Comparison of ENCODE assay signal across 8 cellular contexts in genomic region chr18:26215247-26215970, GRCh38. TPM values are rescaled to one million over a fixed set of nuclear protein-coding genes. Genes with fewer than 3 reads are reported as not detected.
DNase-seq lines count a peak whose midpoint lies in the region; ATAC-seq and TF ChIP-seq lines count a peak whose summit lies in the region.

No MANE protein-coding gene starts in this region.

- no peak overlapping the region for H3K27ac ChIP-seq in substantia nigra (ENCODE audit: low read depth, low read length, poor library complexity, severe bottlenecking)

- TF ChIP-seq POLR2A in GM19099 (IDR thresholded peaks at IDR 0.05; ENCODE audit: extremely low read depth, insufficient read length, low read depth), result peak; percentile 49

- H3K27ac Mint-ChIP-seq in naive B cell, result peak overlapping the region; percentile 55 to 95 (median 88)

- peaks cover 13 to 27% (median 19%) of the 10 kb centered on the region in 3 donors for H3K4me1 Mint-ChIP-seq in naive B cell

- no peaks in the 10 kb centered on the region for H3K27me3 Mint-ChIP-seq in naive B cell

- DNase-seq in T-helper 22 cell (ENCODE audit: low read depth) (peak; percentile 4), naive B cell (peak; percentile 62), GF-D8 (lab: John Stamatoyannopoulos, UW) (no peak), substantia nigra (lab: John Stamatoyannopoulos, UW) (no peak), GOT3 (lab: John Stamatoyannopoulos, UW) (no peak), NCI-H748 (lab: John Stamatoyannopoulos, UW; ENCODE audit: unreplicated experiment) (no peak)

- peak overlapping the region; percentile 46 to 90 (median 73) for H3K4me3 Mint-ChIP-seq in naive B cell

- no peaks in the 10 kb centered on the region for H3K9me3 Mint-ChIP-seq in naive B cell

- no peaks in the 10 kb centered on the region for H3K36me3 Mint-ChIP-seq in naive B cell

- ATAC-seq in HG03039 (IDR thresholded peaks at IDR 0.05; ENCODE audit: unreplicated experiment) (peak; percentile 93), naive B cell (ENCODE audit: low read depth in 2 of 2) (peak; percentile 96 to 97)

RNA-seq across cellular contexts. Expression of gene TAF4B, which starts 10.8 kb away (rescaled TPM):
- polyA plus RNA-seq in naive B cell (ENCODE audit: low read depth in 6 of 6), result 10 to 100 TPM in 4 of 6 donors, 1 to 10 TPM in 2; 4.9 to 13.5 (median 11.4) TPM

Comparison
In these comparisons a context has a peak if more than half of its experiments do, and no peak if none do; other contexts are left out.
1. DNase-seq: peak in T-helper 22 cell (single experiment) and naive B cell (single experiment); none in GF-D8 (single experiment), substantia nigra (0 of 49), GOT3 (single experiment) and NCI-H748 (single experiment).